ENCODE assay signal across 2 cellular contexts in the genomic region with DNA sequence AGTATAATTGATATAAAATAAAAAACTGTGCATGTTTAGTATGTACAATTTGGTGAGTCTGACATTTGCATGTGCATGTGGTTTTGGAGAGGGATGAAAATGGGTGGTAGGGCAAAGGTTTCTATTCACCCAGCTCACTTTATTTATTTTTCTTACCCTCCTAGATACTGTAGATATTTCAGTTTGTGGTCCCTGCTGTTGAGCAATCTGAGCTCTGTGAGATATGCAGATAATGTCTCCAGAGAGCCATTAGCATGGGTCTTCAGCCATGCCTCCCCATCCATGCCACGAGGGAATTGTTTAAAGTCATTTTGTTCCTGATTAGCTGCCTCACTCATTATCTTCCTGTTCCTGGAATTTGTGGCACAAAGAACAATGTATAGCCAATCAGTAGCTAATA.
TF ChIP-seq lines count a peak whose summit lies in the region.

No MANE protein-coding gene starts in this region.

TF ChIP-seq in SK-N-SH, 30 proteins besides CTCF, POLR2A, EP300 and RAD21 (continued from another document):
- TF ChIP-seq, protein P1, sequence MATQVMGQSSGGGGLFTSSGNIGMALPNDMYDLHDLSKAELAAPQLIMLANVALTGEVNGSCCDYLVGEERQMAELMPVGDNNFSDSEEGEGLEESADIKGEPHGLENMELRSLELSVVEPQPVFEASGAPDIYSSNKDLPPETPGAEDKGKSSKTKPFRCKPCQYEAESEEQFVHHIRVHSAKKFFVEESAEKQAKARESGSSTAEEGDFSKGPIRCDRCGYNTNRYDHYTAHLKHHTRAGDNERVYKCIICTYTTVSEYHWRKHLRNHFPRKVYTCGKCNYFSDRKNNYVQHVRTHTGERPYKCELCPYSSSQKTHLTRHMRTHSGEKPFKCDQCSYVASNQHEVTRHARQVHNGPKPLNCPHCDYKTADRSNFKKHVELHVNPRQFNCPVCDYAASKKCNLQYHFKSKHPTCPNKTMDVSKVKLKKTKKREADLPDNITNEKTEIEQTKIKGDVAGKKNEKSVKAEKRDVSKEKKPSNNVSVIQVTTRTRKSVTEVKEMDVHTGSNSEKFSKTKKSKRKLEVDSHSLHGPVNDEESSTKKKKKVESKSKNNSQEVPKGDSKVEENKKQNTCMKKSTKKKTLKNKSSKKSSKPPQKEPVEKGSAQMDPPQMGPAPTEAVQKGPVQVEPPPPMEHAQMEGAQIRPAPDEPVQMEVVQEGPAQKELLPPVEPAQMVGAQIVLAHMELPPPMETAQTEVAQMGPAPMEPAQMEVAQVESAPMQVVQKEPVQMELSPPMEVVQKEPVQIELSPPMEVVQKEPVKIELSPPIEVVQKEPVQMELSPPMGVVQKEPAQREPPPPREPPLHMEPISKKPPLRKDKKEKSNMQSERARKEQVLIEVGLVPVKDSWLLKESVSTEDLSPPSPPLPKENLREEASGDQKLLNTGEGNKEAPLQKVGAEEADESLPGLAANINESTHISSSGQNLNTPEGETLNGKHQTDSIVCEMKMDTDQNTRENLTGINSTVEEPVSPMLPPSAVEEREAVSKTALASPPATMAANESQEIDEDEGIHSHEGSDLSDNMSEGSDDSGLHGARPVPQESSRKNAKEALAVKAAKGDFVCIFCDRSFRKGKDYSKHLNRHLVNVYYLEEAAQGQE (IDR thresholded peaks at IDR 0.05; ENCODE audit: low read depth, low read length), result no peak
- no peak for TF ChIP-seq SMC3 (IDR thresholded peaks at IDR 0.05; ENCODE audit: low read depth, low read length)
- TF ChIP-seq SIN3A (IDR thresholded peaks at IDR 0.05; ENCODE audit: borderline replicate concordance, low read depth, low read length), result no peak
- TF ChIP-seq MEF2A (IDR thresholded peaks at IDR 0.05; ENCODE audit: borderline replicate concordance, low read depth), result no peak
- TF ChIP-seq, protein P2, sequence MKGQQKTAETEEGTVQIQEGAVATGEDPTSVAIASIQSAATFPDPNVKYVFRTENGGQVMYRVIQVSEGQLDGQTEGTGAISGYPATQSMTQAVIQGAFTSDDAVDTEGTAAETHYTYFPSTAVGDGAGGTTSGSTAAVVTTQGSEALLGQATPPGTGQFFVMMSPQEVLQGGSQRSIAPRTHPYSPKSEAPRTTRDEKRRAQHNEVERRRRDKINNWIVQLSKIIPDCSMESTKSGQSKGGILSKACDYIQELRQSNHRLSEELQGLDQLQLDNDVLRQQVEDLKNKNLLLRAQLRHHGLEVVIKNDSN (IDR thresholded peaks at IDR 0.05; ENCODE audit: borderline replicate concordance, low read depth), result no peak
- TF ChIP-seq MXI1 (IDR thresholded peaks at IDR 0.05; ENCODE audit: low read depth, low read length), result no peak

TF ChIP-seq in SK-N-SH treated with all-trans-retinoic acid at 6 μM for 48 hours, 23 proteins besides CTCF, POLR2A, EP300 and RAD21 (continued from another document):
- TF ChIP-seq TSHZ2 (CRISPR knock-in tag; IDR thresholded peaks at IDR 0.05) (no peak), SNAI2 (CRISPR knock-in tag; IDR thresholded peaks at IDR 0.05) (no peak), ISL1 (CRISPR knock-in tag; IDR thresholded peaks at IDR 0.05) (no peak)
- TF ChIP-seq, protein P3, sequence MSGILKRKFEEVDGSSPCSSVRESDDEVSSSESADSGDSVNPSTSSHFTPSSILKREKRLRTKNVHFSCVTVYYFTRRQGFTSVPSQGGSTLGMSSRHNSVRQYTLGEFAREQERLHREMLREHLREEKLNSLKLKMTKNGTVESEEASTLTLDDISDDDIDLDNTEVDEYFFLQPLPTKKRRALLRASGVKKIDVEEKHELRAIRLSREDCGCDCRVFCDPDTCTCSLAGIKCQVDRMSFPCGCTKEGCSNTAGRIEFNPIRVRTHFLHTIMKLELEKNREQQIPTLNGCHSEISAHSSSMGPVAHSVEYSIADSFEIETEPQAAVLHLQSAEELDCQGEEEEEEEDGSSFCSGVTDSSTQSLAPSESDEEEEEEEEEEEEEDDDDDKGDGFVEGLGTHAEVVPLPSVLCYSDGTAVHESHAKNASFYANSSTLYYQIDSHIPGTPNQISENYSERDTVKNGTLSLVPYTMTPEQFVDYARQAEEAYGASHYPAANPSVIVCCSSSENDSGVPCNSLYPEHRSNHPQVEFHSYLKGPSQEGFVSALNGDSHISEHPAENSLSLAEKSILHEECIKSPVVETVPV (CRISPR knock-in tag; IDR thresholded peaks at IDR 0.05), result no peak
